21 cellular contexts compared by ENCODE assay signal in genomic region chr3:67691207-67691606, GRCh38. TPM values are rescaled to one million over a fixed set of nuclear protein-coding genes. Genes with fewer than 3 reads are reported as not detected.
DNase-seq lines count a peak whose midpoint lies in the region; ATAC-seq and TF ChIP-seq lines count a peak whose summit lies in the region.
"Had no signal": no experiment of that assay in that cellular context is flagged by ENCODE, and none has a peak within 500 bp of the region (broad histone marks: within the 10 kb centered on the region; RNA-seq: fewer than 3 reads in every experiment).

No MANE protein-coding gene starts in this region.

- H3K36me3 Mint-ChIP-seq in nephron progenitor cell (ENCODE audit: low read depth) (peaks cover 10% of the 10 kb centered on the region), immature natural killer cell (peaks cover 13 to 14% (median 13%) of the 10 kb centered on the region in 3 donors)
- H3K36me3 Mint-ChIP-seq: CD4-positive, CD25-positive, alpha-beta regulatory T cell had no signal

- H3K27me3 ChIP-seq in heart left ventricle: no peaks in the 10 kb centered on the region
- H3K27me3 ChIP-seq: Peyer's patch had no signal

- 75 to 87% (median 84%) methylated on average over 1 of the region's 1 CpG for WGBS in heart left ventricle, 4 donors

- no peak overlapping the region for H3K4me3 ChIP-seq in heart left ventricle
- H3K4me3 ChIP-seq: Peyer's patch had no signal

- TF ChIP-seq CTCF in nephron progenitor cell (IDR thresholded peaks at IDR 0.05) (no peak), heart left ventricle (IDR thresholded peaks at IDR 0.05) (no peak)

- no peak for TF ChIP-seq POLR2A in heart left ventricle (IDR thresholded peaks at IDR 0.05)

- H3K36me3 ChIP-seq in heart left ventricle: no peaks in the 10 kb centered on the region
- H3K36me3 ChIP-seq: Peyer's patch had no signal

- intact Hi-C loops in heart left ventricle (cut with DNase I) (no loop called here), cardiac septum (cut with DNase I) (no loop called here), posterior vena cava (cut with DNase I) (no loop called here)

- H3K27me3 Mint-ChIP-seq in nephron progenitor cell (ENCODE audit: low read depth, poor library complexity) (no peaks in the 10 kb centered on the region), immature natural killer cell (ENCODE audit: low read depth in 3 of 3) (peaks cover 0 to 12% (median 11%) of the 10 kb centered on the region in 3 donors)
- H3K27me3 Mint-ChIP-seq: T-helper 17 cell had no signal

- peaks cover 5% of the 10 kb centered on the region for H3K9me3 Mint-ChIP-seq in nephron progenitor cell
- peaks cover 0 to 2% (median 0%) of the 10 kb centered on the region in 6 donors for H3K9me3 Mint-ChIP-seq in immature natural killer cell

- DNase-seq in nephron progenitor cell: no peak
- DNase-seq in heart left ventricle: no peak
- no peak for DNase-seq in cardiac septum (ENCODE audit: low spot score)
- DNase-seq in posterior vena cava (ENCODE audit: low spot score): no peak
- no peak for DNase-seq in immature natural killer cell
- DNase-seq: CD4-positive, CD25-positive, alpha-beta regulatory T cell; DMS53; MM.1S; NCI-H1930; NCI-H2171 treated with DMSO at 0.1 percent for 48 hours; NCI-H510A; NCI-H82; Peyer's patch; Right ventricle myocardium superior; SK-N-SH; T-helper 17 cell had no signal

- H3K4me1 Mint-ChIP-seq in nephron progenitor cell (peaks cover 15% of the 10 kb centered on the region), immature natural killer cell (peaks cover 2 to 3% of the 10 kb centered on the region in 2 donors)

- ATAC-seq in GM18858 (IDR thresholded peaks at IDR 0.05; ENCODE audit: unreplicated experiment): peak; percentile 60
- peak; percentile 66 for ATAC-seq in GM21786 (IDR thresholded peaks at IDR 0.05; ENCODE audit: unreplicated experiment)
- ATAC-seq in HG03442 (IDR thresholded peaks at IDR 0.05; ENCODE audit: unreplicated experiment): peak; percentile 68
- no peak for ATAC-seq in heart left ventricle
- ATAC-seq: HepG2, T-helper 17 cell had no signal

- no peak overlapping the region for H3K4me3 Mint-ChIP-seq in nephron progenitor cell
- H3K4me3 Mint-ChIP-seq in immature natural killer cell: no peak overlapping the region
- H3K4me3 Mint-ChIP-seq: CD4-positive, CD25-positive, alpha-beta regulatory T cell; T-helper 17 cell had no signal

- H3K27ac Mint-ChIP-seq in nephron progenitor cell: peak overlapping the region; percentile 49
- no peak overlapping the region for H3K27ac Mint-ChIP-seq in immature natural killer cell
- H3K27ac Mint-ChIP-seq: T-helper 17 cell had no signal

- H3K27ac ChIP-seq in heart left ventricle: no peak overlapping the region
- H3K27ac ChIP-seq: KMS-11, Peyer's patch had no signal

- H3K9me3 ChIP-seq in heart left ventricle: no peaks in the 10 kb centered on the region
- H3K9me3 ChIP-seq: Peyer's patch, SK-N-SH had no signal

- no peaks in the 10 kb centered on the region for H3K4me1 ChIP-seq in heart left ventricle
- H3K4me1 ChIP-seq: Peyer's patch had no signal

RNA-seq across cellular contexts. Expression of gene SUCLG2, which starts 36.8 kb away (rescaled TPM):
- 100 to 1,000 TPM in 2 of 9 donors, 10 to 100 TPM in 7; 64.0 to 119 (median 83.9) TPM for total RNA-seq in heart left ventricle
- 10 to 100 TPM; 41.6 to 70.6 TPM for polyA plus RNA-seq in heart left ventricle
- total RNA-seq in cardiac septum: 62.5 TPM
- total RNA-seq in posterior vena cava: 10 to 100 TPM; 51.5 to 51.9 TPM
- polyA plus RNA-seq in immature natural killer cell: 10 to 100 TPM; 49.4 to 67.1 (median 58.2) TPM

Comparison
In these comparisons a context has a peak if more than half of its experiments do, and no peak if none do; other contexts are left out.
1. ATAC-seq: peak in GM18858 (single experiment), GM21786 (single experiment) and HG03442 (single experiment); none in heart left ventricle (0 of 4).